Comparison of ENCODE assay signal across 16 cellular contexts in genomic region chr4:94911141-94911540, GRCh38.
DNase-seq lines count a peak whose midpoint lies in the region; ATAC-seq and TF ChIP-seq lines count a peak whose summit lies in the region.
"Had no signal": no experiment of that assay in that cellular context is flagged by ENCODE, and none has a peak within 500 bp of the region (broad histone marks: within the 10 kb centered on the region; RNA-seq: fewer than 3 reads in every experiment).

No MANE protein-coding gene starts in this region.

- no peak for TF ChIP-seq CTCF in CD14-positive monocyte (IDR thresholded peaks at IDR 0.05)
- no peak for TF ChIP-seq CTCF in transverse colon (IDR thresholded peaks at IDR 0.05)

- H3K27ac ChIP-seq in transverse colon, result no peak overlapping the region
- H3K27ac ChIP-seq: KMS-11, PC-9 had no signal

- H3K9me3 Mint-ChIP-seq in CD14-positive monocyte, result peaks cover 0 to 5% (median under 1%) of the 10 kb centered on the region in 7 donors

- ATAC-seq in GM18870 (IDR thresholded peaks at IDR 0.05; ENCODE audit: unreplicated experiment) (peak; percentile 35), GM21447 (IDR thresholded peaks at IDR 0.05; ENCODE audit: unreplicated experiment) (peak; percentile 44), HG03571 (IDR thresholded peaks at IDR 0.05; ENCODE audit: unreplicated experiment) (peak; percentile 46)

- no peaks in the 10 kb centered on the region for H3K9me3 ChIP-seq in transverse colon

- in situ Hi-C loops in G401 (cut with HindIII; ENCODE audit: low sequenced_read_pairs) (no loop called here), transverse colon (cut with MboI; ENCODE audit: low pct_ligation_motif_present in 1 of 4, low pct_unique_long_range_greater_than_20kb in 1 of 4, low sequenced_read_pairs in 3 of 4) (no loop called here)

- H3K36me3 Mint-ChIP-seq in CD14-positive monocyte, result no peaks in the 10 kb centered on the region
- H3K36me3 Mint-ChIP-seq: CD4-positive, alpha-beta memory T cell had no signal

- H3K27ac Mint-ChIP-seq in CD14-positive monocyte, result no peak overlapping the region
- H3K27ac Mint-ChIP-seq: B cell had no signal

- no peaks in the 10 kb centered on the region for H3K36me3 ChIP-seq in transverse colon

- no peak for DNase-seq in CD14-positive monocyte (ENCODE audit: low spot score)
- DNase-seq in G401 (ENCODE audit: low spot score), result no peak
- DNase-seq in transverse colon, result no peak
- no peak for DNase-seq in NCI-H2227 treated with DMSO at 0.1 percent for 48 hours (lab: John Stamatoyannopoulos, UW)
- DNase-seq: CD4-positive, alpha-beta memory T cell; DMS79; NCI-H1436 treated with DMSO at 0.1 percent for 48 hours; NCI-H2081; NCI-H524; PC-9; SW 1271 had no signal

- no peaks in the 10 kb centered on the region for H3K27me3 ChIP-seq in transverse colon

- WGBS in transverse colon (ENCODE audit: low coverage in 1 of 2), 2 donors, result 69 to 90% methylated on average over 2 of the region's 2 CpGs

- H3K4me1 Mint-ChIP-seq in CD14-positive monocyte, result no peaks in the 10 kb centered on the region
- H3K4me1 Mint-ChIP-seq: B cell had no signal

- H3K4me3 Mint-ChIP-seq in CD14-positive monocyte, result no peak overlapping the region
- H3K4me3 Mint-ChIP-seq: B cell had no signal

- no peak for TF ChIP-seq POLR2A in transverse colon (IDR thresholded peaks at IDR 0.05)

- no peak for TF ChIP-seq EP300 in transverse colon (IDR thresholded peaks at IDR 0.05; ENCODE audit: low read depth)

- H3K27me3 Mint-ChIP-seq in CD14-positive monocyte (ENCODE audit: low read depth in 3 of 3), result no peaks in the 10 kb centered on the region
- H3K27me3 Mint-ChIP-seq: B cell; CD4-positive, alpha-beta memory T cell had no signal

- H3K4me3 ChIP-seq in transverse colon, result no peak overlapping the region
- H3K4me3 ChIP-seq: PC-9 had no signal

- intact Hi-C loops in CD14-positive monocyte (cut with micrococcal nuclease), result no loop called here
- intact Hi-C loops in transverse colon (cut with DNase I; ENCODE audit: low total_unique reads), result no loop called here

- H3K4me1 ChIP-seq in transverse colon, result no peaks in the 10 kb centered on the region
